In genomic region chrX:1420371-1420770, GRCh38 we compare ENCODE assay signal across 1 cellular context.
TF ChIP-seq lines count a peak whose summit lies in the region.

No MANE protein-coding gene starts in this region.

TF ChIP-seq in H1, 55 proteins besides CTCF, POLR2A, EP300 and RAD21:
- TF ChIP-seq CHD2 (IDR thresholded peaks at IDR 0.05; ENCODE audit: low read length): no peak
- TF ChIP-seq POLR2AphosphoS5 (IDR thresholded peaks at IDR 0.05; ENCODE audit: low read depth, low read length): peak; percentile 19; the same call in 1 of the 2 replicates
